Comparison of ENCODE assay signal across 12 cellular contexts in genomic region chr2:181275643-181276070, GRCh38.
A peak's percentile ranks its signal among the peaks of the same experiment; 100 is the strongest.
DNase-seq lines count a peak whose midpoint lies in the region; ATAC-seq and TF ChIP-seq lines count a peak whose summit lies in the region.
"Had no signal": no experiment of that assay in that cellular context is flagged by ENCODE, and none has a peak within 500 bp of the region (broad histone marks: within the 10 kb centered on the region; RNA-seq: fewer than 3 reads in every experiment).

No MANE protein-coding gene starts in this region.

- H3K27ac Mint-ChIP-seq in activated naive CD4-positive, alpha-beta T cell treated with anti-CD3 and anti-CD28 coated beads, Interleukin-2, amount 10 ng/mL, durations not matched to agents 7 days and 5 days, result peak overlapping the region; percentile 77
- H3K27ac Mint-ChIP-seq in activated naive CD8-positive, alpha-beta T cell treated with anti-CD3 and anti-CD28 coated beads for 36 hours, result peak overlapping the region; percentile 74
- H3K27ac Mint-ChIP-seq in stimulated activated naive CD8-positive, alpha-beta T cell treated with anti-CD3 and anti-CD28 coated beads, Interleukin-15, Interleukin-2, amounts not matched to agents 100 ng/mL and 50 ng/mL, for 24 hours, result peak overlapping the region; percentile 52

- peaks cover 30% of the 10 kb centered on the region for H3K36me3 Mint-ChIP-seq in activated naive CD4-positive, alpha-beta T cell treated with anti-CD3 and anti-CD28 coated beads, Interleukin-2, amount 10 ng/mL, durations not matched to agents 7 days and 5 days
- peaks cover 6% of the 10 kb centered on the region for H3K36me3 Mint-ChIP-seq in activated naive CD8-positive, alpha-beta T cell treated with anti-CD3 and anti-CD28 coated beads for 36 hours
- no peaks in the 10 kb centered on the region for H3K36me3 Mint-ChIP-seq in stimulated activated naive CD8-positive, alpha-beta T cell treated with anti-CD3 and anti-CD28 coated beads, Interleukin-15, Interleukin-2, amounts not matched to agents 100 ng/mL and 50 ng/mL, for 24 hours (ENCODE audit: low read depth)

- peaks cover 3% of the 10 kb centered on the region for H3K9me3 Mint-ChIP-seq in activated naive CD4-positive, alpha-beta T cell treated with anti-CD3 and anti-CD28 coated beads, Interleukin-2, amount 10 ng/mL, durations not matched to agents 7 days and 5 days
- no peaks in the 10 kb centered on the region for H3K9me3 Mint-ChIP-seq in activated naive CD8-positive, alpha-beta T cell treated with anti-CD3 and anti-CD28 coated beads for 36 hours
- H3K9me3 Mint-ChIP-seq in stimulated activated naive CD8-positive, alpha-beta T cell treated with anti-CD3 and anti-CD28 coated beads, Interleukin-15, Interleukin-2, amounts not matched to agents 100 ng/mL and 50 ng/mL, for 24 hours, result no peaks in the 10 kb centered on the region

- TF ChIP-seq CTCF in coronary artery (IDR thresholded peaks at IDR 0.05), result no peak

- H3K27me3 Mint-ChIP-seq in activated naive CD4-positive, alpha-beta T cell treated with anti-CD3 and anti-CD28 coated beads, Interleukin-2, amount 10 ng/mL, durations not matched to agents 7 days and 5 days, result no peaks in the 10 kb centered on the region
- H3K27me3 Mint-ChIP-seq in activated naive CD8-positive, alpha-beta T cell treated with anti-CD3 and anti-CD28 coated beads for 36 hours, result no peaks in the 10 kb centered on the region
- H3K27me3 Mint-ChIP-seq in stimulated activated naive CD8-positive, alpha-beta T cell treated with anti-CD3 and anti-CD28 coated beads, Interleukin-15, Interleukin-2, amounts not matched to agents 100 ng/mL and 50 ng/mL, for 24 hours, result no peaks in the 10 kb centered on the region

- H3K27ac ChIP-seq in coronary artery, result no peak overlapping the region
- H3K27ac ChIP-seq: neutrophil had no signal

- ATAC-seq in HG03280 (IDR thresholded peaks at IDR 0.05; ENCODE audit: unreplicated experiment) (peak; percentile 51), GM18909 (IDR thresholded peaks at IDR 0.05; ENCODE audit: poor library complexity, unreplicated experiment) (no peak)

- H3K4me3 ChIP-seq in coronary artery, result no peak overlapping the region

- peak; percentile 37 for DNase-seq in activated naive CD4-positive, alpha-beta T cell treated with anti-CD3 and anti-CD28 coated beads, Interleukin-2, amount 10 ng/mL, durations not matched to agents 7 days and 5 days
- DNase-seq in activated naive CD4-positive, alpha-beta T cell (lab: John Stamatoyannopoulos, UW), result no peak
- DNase-seq in activated naive CD8-positive, alpha-beta T cell treated with anti-CD3 and anti-CD28 coated beads for 36 hours, result peak; percentile 9
- DNase-seq in mucosa of gallbladder (ENCODE audit: low spot score), result no peak
- no peak for DNase-seq in coronary artery (ENCODE audit: low spot score)
- DNase-seq: NCI-H187; stimulated activated CD4-positive, alpha-beta T cell treated with anti-CD3 and anti-CD28 coated beads, Interleukin-15, amount 100 ng/mL, for 24 hours; stimulated activated naive CD4-positive, alpha-beta T cell treated with Interleukin-2 at 50 U/mL for 16 hours had no signal

- H3K4me1 Mint-ChIP-seq in activated naive CD4-positive, alpha-beta T cell treated with anti-CD3 and anti-CD28 coated beads, Interleukin-2, amount 10 ng/mL, durations not matched to agents 7 days and 5 days, result peaks cover 32% of the 10 kb centered on the region
- peaks cover 44% of the 10 kb centered on the region for H3K4me1 Mint-ChIP-seq in activated naive CD8-positive, alpha-beta T cell treated with anti-CD3 and anti-CD28 coated beads for 36 hours
- H3K4me1 Mint-ChIP-seq in stimulated activated naive CD8-positive, alpha-beta T cell treated with anti-CD3 and anti-CD28 coated beads, Interleukin-15, Interleukin-2, amounts not matched to agents 100 ng/mL and 50 ng/mL, for 24 hours (ENCODE audit: low read depth), result peaks cover 32% of the 10 kb centered on the region

- H3K4me3 Mint-ChIP-seq in activated naive CD4-positive, alpha-beta T cell treated with anti-CD3 and anti-CD28 coated beads, Interleukin-2, amount 10 ng/mL, durations not matched to agents 7 days and 5 days, result no peak overlapping the region
- H3K4me3 Mint-ChIP-seq in activated naive CD8-positive, alpha-beta T cell treated with anti-CD3 and anti-CD28 coated beads for 36 hours, result no peak overlapping the region
- peak overlapping the region; percentile 13 for H3K4me3 Mint-ChIP-seq in stimulated activated naive CD8-positive, alpha-beta T cell treated with anti-CD3 and anti-CD28 coated beads, Interleukin-15, Interleukin-2, amounts not matched to agents 100 ng/mL and 50 ng/mL, for 24 hours

- CTCF ChIA-PET in activated naive CD4-positive, alpha-beta T cell treated with anti-CD3 and anti-CD28 coated beads, Interleukin-2, amount 10 ng/mL, durations not matched to agents 7 days and 5 days (lab: Charles Lee), result interaction anchor here (1.0 to 2.0 kb wide), 3 partner anchors 8 to 171 kb away, joined by 3 to 13 read pairs (median 5); no protein-coding TSS in a partner anchor

Comparison
In these comparisons a context has a peak if more than half of its experiments do, and no peak if none do; other contexts are left out.
1. DNase-seq: peak in activated naive CD4-positive, alpha-beta T cell treated with anti-CD3 and anti-CD28 coated beads, Interleukin-2, amount 10 ng/mL, durations not matched to agents 7 days and 5 days (single experiment) and activated naive CD8-positive, alpha-beta T cell treated with anti-CD3 and anti-CD28 coated beads for 36 hours (single experiment); none in activated naive CD4-positive, alpha-beta T cell (0 of 4), mucosa of gallbladder (single experiment) and coronary artery (single experiment).
2. Peak in every context shown above with its lines, with median percentiles within 50 percentile points of each other: H3K27ac Mint-ChIP-seq.